In genomic region chrX:16786139-16786790, GRCh38 we compare ENCODE assay signal across 8 cellular contexts. TPM values are rescaled to one million over a fixed set of nuclear protein-coding genes. Genes with fewer than 3 reads are reported as not detected.
DNase-seq lines count a peak whose midpoint lies in the region; ATAC-seq lines count a peak whose summit lies in the region.

TXLNG (plus strand) TSS chrX:16786466; CDS start chrX:16786488, 22 bp downstream.

- intact Hi-C loops in left colon (cut with DNase I, micrococcal nuclease): no loop called here

- peak within 1 kb of the TSS; percentile 47 to 86 (median 79); a peak in 21 of 22 replicates for H3K27ac ChIP-seq in BLaER1 treated with 17β-estradiol and CSF1 and Interleukin-3, amounts not matched to agents 10 nM and 100 nM

- H3K4me2 ChIP-seq in BLaER1 treated with 17β-estradiol and CSF1 and Interleukin-3, amounts not matched to agents 10 nM and 100 nM: peak within 1 kb of the TSS; percentile 80 to 98 (median 88)

- H4K20me1 ChIP-seq in BLaER1 treated with 17β-estradiol and CSF1 and Interleukin-3, amounts not matched to agents 10 nM and 100 nM: peaks cover 0 to 46% (median 35%) of the 10 kb centered on the region in 11 experiments; a peak in 16 of 22 replicates

- peaks cover 10 to 31% (median 25%) of the 10 kb centered on the region in 10 experiments; a peak in 19 of 20 replicates for H3K4me1 ChIP-seq in BLaER1 treated with 17β-estradiol and CSF1 and Interleukin-3, amounts not matched to agents 10 nM and 100 nM

- DNase-seq in NCI-H748 (lab: John Stamatoyannopoulos, UW; ENCODE audit: unreplicated experiment) (peak; percentile 99), cortex of kidney (lab: John Stamatoyannopoulos, UW) (peak; percentile 7), left colon (peak; percentile 99 to 100)
- DNase-seq in activated CD4-positive, alpha-beta T cell treated with anti-CD3 and anti-CD28 coated beads, Interleukin-2, amount 50 U/mL, for 1 hour: peak; percentile 89
- peak; percentile 95 for DNase-seq in stimulated activated CD4-positive, alpha-beta T cell treated with anti-CD3 and anti-CD28 coated beads, Interleukin-1b, Interleukin-23, amount 100 ng/mL, for 48 hours

- H3K27me3 ChIP-seq in BLaER1 treated with 17β-estradiol and CSF1 and Interleukin-3, amounts not matched to agents 10 nM and 100 nM: peaks cover 9 to 44% (median 34%) of the 10 kb centered on the region in 11 experiments; a peak in 21 of 22 replicates

- peak within 1 kb of the TSS; percentile 79 to 87 (median 84) for H3K9ac ChIP-seq in BLaER1 treated with 17β-estradiol and CSF1 and Interleukin-3, amounts not matched to agents 10 nM and 100 nM

- peak within 1 kb of the TSS; percentile 62 to 86 (median 70) for H3K4me3 ChIP-seq in BLaER1 treated with 17β-estradiol and CSF1 and Interleukin-3, amounts not matched to agents 10 nM and 100 nM

- ATAC-seq in GM19351 (IDR thresholded peaks at IDR 0.05; ENCODE audit: unreplicated experiment): peak; percentile 97
- ATAC-seq in HG03521 (IDR thresholded peaks at IDR 0.05; ENCODE audit: unreplicated experiment): peak; percentile 99
- ATAC-seq in left colon: peak; percentile 95

- H3K36me3 ChIP-seq in BLaER1 treated with 17β-estradiol and CSF1 and Interleukin-3, amounts not matched to agents 10 nM and 100 nM: peaks cover 5 to 23% (median 13%) of the 10 kb centered on the region in 11 experiments; a peak in 18 of 22 replicates

- no peaks in the 10 kb centered on the region for H3K9me3 ChIP-seq in BLaER1 treated with 17β-estradiol and CSF1 and Interleukin-3, amounts not matched to agents 10 nM and 100 nM (replicated peaks in 1 of 11)

RNA-seq across cellular contexts. Expression of gene TXLNG, which starts in this region (rescaled TPM):
- 1 to 10 TPM; 7.7 to 9.7 TPM for total RNA-seq in left colon

Comparison
In these comparisons a context has a peak if more than half of its experiments do, and no peak if none do; other contexts are left out.
1. Peak in every context shown above with its lines: DNase-seq, ATAC-seq, H3K4me3 ChIP-seq and H3K27ac ChIP-seq.
2. DNase-seq: peak in every context shown above with its lines; median percentile 100 in left colon; 99 in NCI-H748; 95 in stimulated activated CD4-positive, alpha-beta T cell treated with anti-CD3 and anti-CD28 coated beads, Interleukin-1b, Interleukin-23, amount 100 ng/mL, for 48 hours; 89 in activated CD4-positive, alpha-beta T cell treated with anti-CD3 and anti-CD28 coated beads, Interleukin-2, amount 50 U/mL, for 1 hour; 7 in cortex of kidney.